Comparison of ENCODE assay signal across 9 cellular contexts in the genomic region with DNA sequence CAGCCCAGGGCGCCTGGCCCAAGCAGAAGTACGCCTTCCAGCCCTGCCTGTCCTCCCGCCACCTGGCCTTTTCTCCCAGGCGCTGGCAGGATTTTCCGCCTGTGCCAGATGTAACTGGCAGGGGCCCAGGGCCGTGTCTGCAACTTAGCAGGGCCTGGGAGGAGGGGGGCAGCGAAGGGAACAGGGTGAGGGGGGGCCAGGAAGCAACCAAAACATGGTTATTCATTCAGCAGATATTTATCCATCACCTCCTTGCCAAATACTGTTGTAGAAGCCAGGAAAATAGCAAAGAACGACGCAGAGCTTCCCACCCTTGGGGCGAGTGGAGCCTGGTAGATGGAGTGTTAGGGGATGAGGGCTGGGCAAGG. TPM values are rescaled to one million over a fixed set of nuclear protein-coding genes. Genes with fewer than 3 reads are reported as not detected.
DNase-seq lines count a peak whose midpoint lies in the region; FAIRE-seq and TF ChIP-seq lines count a peak whose summit lies in the region.
"Had no signal": no experiment of that assay in that cellular context is flagged by ENCODE, and none has a peak within 500 bp of the region (broad histone marks: within the 10 kb centered on the region; RNA-seq: fewer than 3 reads in every experiment).

No MANE protein-coding gene starts in this region.

- TF ChIP-seq RAD21 in liver (IDR thresholded peaks at IDR 0.05), result no peak

- DNase-seq in NCI-H2227 (lab: John Stamatoyannopoulos, UW; ENCODE audit: unreplicated experiment), result peak; percentile 50
- DNase-seq in NCI-H2227 treated with DMSO at 0.1 percent for 48 hours (lab: John Stamatoyannopoulos, UW), result no peak
- DNase-seq in breast epithelium (ENCODE audit: low spot score in 2 of 2), result peak; percentile 94 to 96
- peak; percentile 96 to 99 for DNase-seq in tibial artery
- no peak for DNase-seq in T1000 (lab: John Stamatoyannopoulos, UW)
- DNase-seq in RCC 7860 (ENCODE audit: low spot score), result no peak
- DNase-seq in nephron progenitor cell, result no peak

- H3K27ac Mint-ChIP-seq in nephron progenitor cell, result no peak overlapping the region

- H3K4me3 ChIP-seq in breast epithelium, result peak overlapping the region in 2 of 3 donors; percentile 46 to 69
- no peak overlapping the region for H3K4me3 ChIP-seq in liver (ENCODE audit: low read depth in 1 of 3, low read length in 3 of 3)
- peak overlapping the region; percentile 38 to 42 for H3K4me3 ChIP-seq in tibial artery

- no peaks in the 10 kb centered on the region for H3K36me3 Mint-ChIP-seq in nephron progenitor cell (ENCODE audit: low read depth)

- H3K27me3 ChIP-seq in breast epithelium (no peaks in the 10 kb centered on the region), liver (ENCODE audit: control insufficient read depth in 4 of 4, insufficient read depth in 4 of 4, low read length in 3 of 4) (no peaks in the 10 kb centered on the region), tibial artery (no peaks in the 10 kb centered on the region)

- TF ChIP-seq POLR2A in breast epithelium (IDR thresholded peaks at IDR 0.05), result no peak

- H3K9me3 ChIP-seq in breast epithelium (no peaks in the 10 kb centered on the region), liver (ENCODE audit: control insufficient read depth in 4 of 4, low read length in 3 of 4) (no peaks in the 10 kb centered on the region), tibial artery (no peaks in the 10 kb centered on the region)

- 12% methylated on average over 10 of the region's 10 CpGs for WGBS in liver

- H3K36me3 ChIP-seq in breast epithelium (no peaks in the 10 kb centered on the region), liver (ENCODE audit: control insufficient read depth in 4 of 4, insufficient read depth in 3 of 4, low read depth in 1 of 4, low read length in 3 of 4) (no peaks in the 10 kb centered on the region), tibial artery (no peaks in the 10 kb centered on the region)

- intact Hi-C loops in breast epithelium (cut with DNase I; ENCODE audit: low total_unique reads), result no loop called here
- intact Hi-C loops in tibial artery (cut with DNase I; ENCODE audit: low total_unique reads), result no loop called here

- H3K4me3 Mint-ChIP-seq in nephron progenitor cell, result no peak overlapping the region

- TF ChIP-seq CTCF in breast epithelium (IDR thresholded peaks at IDR 0.05), result no peak
- TF ChIP-seq CTCF in liver (IDR thresholded peaks at IDR 0.05; ENCODE audit: low read depth, low read length, missing input control), result no peak
- TF ChIP-seq CTCF in tibial artery (IDR thresholded peaks at IDR 0.05), result no peak
- no peak for TF ChIP-seq CTCF in nephron progenitor cell (IDR thresholded peaks at IDR 0.05)

- H3K27ac ChIP-seq in breast epithelium (peak overlapping the region; percentile 96 to 98), liver (ENCODE audit: low read depth in 1 of 2, low read length in 2 of 2) (peak overlapping the region; percentile 54 to 70), tibial artery (peak overlapping the region; percentile 86 to 93)

- H3K4me1 ChIP-seq in breast epithelium, result peaks cover 4 to 11% of the 10 kb centered on the region in 2 donors
- H3K4me1 ChIP-seq in liver (ENCODE audit: control insufficient read depth in 4 of 4, insufficient read depth in 4 of 4, low read length in 3 of 4), result peaks cover 5 to 16% (median 12%) of the 10 kb centered on the region in 4 donors
- peaks cover 9 to 31% (median 27%) of the 10 kb centered on the region in 4 donors for H3K4me1 ChIP-seq in tibial artery

- H3K9me3 Mint-ChIP-seq in nephron progenitor cell, result no peaks in the 10 kb centered on the region

- peaks cover 100% of the 10 kb centered on the region for H3K27me3 Mint-ChIP-seq in nephron progenitor cell (ENCODE audit: low read depth, poor library complexity)

- no peak for FAIRE-seq in RCC 7860 (lab: Jason Lieb, UNC)
- FAIRE-seq: A204.1 had no signal

- H3K4me1 Mint-ChIP-seq in nephron progenitor cell, result peaks cover 37% of the 10 kb centered on the region

- H3K9ac ChIP-seq in liver (ENCODE audit: low read depth in 1 of 2, low read length in 2 of 2), result no peak overlapping the region

TF ChIP-seq in liver, 16 proteins besides CTCF, POLR2A, EP300 and RAD21:
- TF ChIP-seq FOXA2 (IDR thresholded peaks at IDR 0.05), result no peak
- peak; percentile 41 for TF ChIP-seq NR2F2 (IDR thresholded peaks at IDR 0.05)
- TF ChIP-seq HNF4G (IDR thresholded peaks at IDR 0.05), result no peak
- TF ChIP-seq, protein P1, sequence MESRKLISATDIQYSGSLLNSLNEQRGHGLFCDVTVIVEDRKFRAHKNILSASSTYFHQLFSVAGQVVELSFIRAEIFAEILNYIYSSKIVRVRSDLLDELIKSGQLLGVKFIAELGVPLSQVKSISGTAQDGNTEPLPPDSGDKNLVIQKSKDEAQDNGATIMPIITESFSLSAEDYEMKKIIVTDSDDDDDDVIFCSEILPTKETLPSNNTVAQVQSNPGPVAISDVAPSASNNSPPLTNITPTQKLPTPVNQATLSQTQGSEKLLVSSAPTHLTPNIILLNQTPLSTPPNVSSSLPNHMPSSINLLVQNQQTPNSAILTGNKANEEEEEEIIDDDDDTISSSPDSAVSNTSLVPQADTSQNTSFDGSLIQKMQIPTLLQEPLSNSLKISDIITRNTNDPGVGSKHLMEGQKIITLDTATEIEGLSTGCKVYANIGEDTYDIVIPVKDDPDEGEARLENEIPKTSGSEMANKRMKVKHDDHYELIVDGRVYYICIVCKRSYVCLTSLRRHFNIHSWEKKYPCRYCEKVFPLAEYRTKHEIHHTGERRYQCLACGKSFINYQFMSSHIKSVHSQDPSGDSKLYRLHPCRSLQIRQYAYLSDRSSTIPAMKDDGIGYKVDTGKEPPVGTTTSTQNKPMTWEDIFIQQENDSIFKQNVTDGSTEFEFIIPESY (IDR thresholded peaks at IDR 0.05), result no peak
- TF ChIP-seq, protein P2, sequence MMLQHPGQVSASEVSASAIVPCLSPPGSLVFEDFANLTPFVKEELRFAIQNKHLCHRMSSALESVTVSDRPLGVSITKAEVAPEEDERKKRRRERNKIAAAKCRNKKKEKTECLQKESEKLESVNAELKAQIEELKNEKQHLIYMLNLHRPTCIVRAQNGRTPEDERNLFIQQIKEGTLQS (IDR thresholded peaks at IDR 0.05), result no peak
- TF ChIP-seq, protein P3, sequence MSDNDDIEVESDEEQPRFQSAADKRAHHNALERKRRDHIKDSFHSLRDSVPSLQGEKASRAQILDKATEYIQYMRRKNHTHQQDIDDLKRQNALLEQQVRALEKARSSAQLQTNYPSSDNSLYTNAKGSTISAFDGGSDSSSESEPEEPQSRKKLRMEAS (IDR thresholded peaks at IDR 0.05), result no peak
- TF ChIP-seq TAF1 (conservative IDR thresholded peaks at IDR 0.05), result no peak
- no peak for TF ChIP-seq JUND (IDR thresholded peaks at IDR 0.05)
- TF ChIP-seq FOXA1 (IDR thresholded peaks at IDR 0.05), result no peak
- no peak for TF ChIP-seq RXRA (IDR thresholded peaks at IDR 0.05)
- no peak for TF ChIP-seq EGR1 (IDR thresholded peaks at IDR 0.05; ENCODE audit: low read depth in 2 of 2)
- no peak for TF ChIP-seq HNF4A (conservative IDR thresholded peaks at IDR 0.05)
- TF ChIP-seq SP1 (IDR thresholded peaks at IDR 0.05), result peak; percentile 35
- no peak for TF ChIP-seq YY1 (IDR thresholded peaks at IDR 0.05)
- no peak for TF ChIP-seq GABPA (IDR thresholded peaks at IDR 0.05 in 1 of 2, conservative IDR thresholded peaks at IDR 0.05 in 1 of 2)

RNA-seq across cellular contexts. Expression of a gene that starts 5.6 kb away (rescaled TPM):
- total RNA-seq in breast epithelium, result 1 to 10 TPM; 1.6 to 4.3 (median 3.2) TPM
- 1 to 10 TPM in 1 of 2 donors, under 1 TPM in 1; 0.47 to 1.7 TPM for total RNA-seq in liver
- polyA plus RNA-seq in liver, result 1 to 10 TPM in 1 of 2 donors, under 1 TPM in 1; 0.78 to 2.8 TPM

RNA-seq across cellular contexts. Expression of a gene that starts 38.2 kb away (rescaled TPM):
- total RNA-seq in breast epithelium (1 to 10 TPM; 2.2 to 5.1 (median 4.9) TPM), liver (1 to 10 TPM; 2.6 to 3.5 TPM)
- 1 to 10 TPM in 1 of 2 donors, under 1 TPM in 1; 0.90 to 1.1 TPM for polyA plus RNA-seq in liver

RNA-seq across cellular contexts. Expression of a gene that starts 46.1 kb away (rescaled TPM):
- total RNA-seq in breast epithelium (10 to 100 TPM; 25.3 to 65.6 (median 35.1) TPM), liver (1 to 10 TPM; 4.5 to 9.3 TPM)
- 1 to 10 TPM; 3.6 to 7.0 TPM for polyA plus RNA-seq in liver

Comparison
In these comparisons a context has a peak if more than half of its experiments do, and no peak if none do; other contexts are left out.
1. DNase-seq: peak in NCI-H2227 (single experiment), breast epithelium (2 of 2) and tibial artery (2 of 2); none in NCI-H2227 treated with DMSO at 0.1 percent for 48 hours (single experiment), T1000 (single experiment), RCC 7860 (single experiment) and nephron progenitor cell (single experiment).
2. H3K4me3 ChIP-seq: peak in breast epithelium (2 of 3) and tibial artery (2 of 2); none in liver (0 of 3).
3. Peak in every context shown above with its lines, with median percentiles within 50 percentile points of each other: H3K27ac ChIP-seq.